In the genomic region with DNA sequence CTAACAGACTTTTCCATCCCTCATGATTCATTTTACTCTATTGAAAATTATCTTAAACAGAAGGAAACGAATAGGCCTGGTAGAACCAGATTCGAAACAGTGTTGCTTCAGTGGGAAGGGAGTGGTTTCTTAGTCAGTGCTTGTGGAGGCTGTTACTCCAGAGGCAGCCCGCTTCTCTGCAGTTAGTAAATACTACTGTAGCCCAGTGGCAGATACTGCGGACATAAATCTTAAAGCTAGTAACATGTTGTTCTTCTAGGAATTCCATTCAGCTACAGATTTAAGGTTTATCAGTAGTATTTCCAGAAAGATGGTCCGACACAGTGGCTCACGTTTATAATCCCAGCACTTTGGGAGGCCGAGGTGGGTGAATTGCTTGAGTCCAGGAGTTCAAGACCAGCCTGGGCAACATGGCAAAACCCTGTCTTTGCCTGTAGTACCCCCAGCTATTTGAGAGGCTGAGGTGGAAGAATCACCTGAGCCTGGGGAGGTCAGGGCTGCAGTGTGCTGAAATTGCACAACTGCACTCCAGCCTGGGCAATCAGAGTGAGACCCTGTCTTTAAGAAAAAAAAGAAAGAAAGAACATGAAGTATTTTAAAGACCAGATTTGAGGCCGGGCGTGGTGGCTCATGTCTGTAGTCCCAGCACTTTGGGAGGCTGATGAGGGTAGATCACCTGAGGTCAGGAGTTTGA, we compare ENCODE assay signal across 1 cellular context.
TF ChIP-seq lines count a peak whose summit lies in the region.

No MANE protein-coding gene starts in this region.

TF ChIP-seq in K562, 482 proteins besides CTCF, POLR2A, EP300 and RAD21 (continued from another document and continues in another):
- TF ChIP-seq KLF6 (CRISPR knock-in tag; IDR thresholded peaks at IDR 0.05; ENCODE audit: borderline replicate concordance) = no peak
- no peak for TF ChIP-seq CEBPG (CRISPR knock-in tag; IDR thresholded peaks at IDR 0.05)
- peak in 1 of 2 experiments; percentile 62; a peak in 1 of 4 replicates for TF ChIP-seq CEBPG (tag; conservative IDR thresholded peaks at IDR 0.05 in 1 of 2, IDR thresholded peaks at IDR 0.05 in 1 of 2)
- TF ChIP-seq, protein P1, sequence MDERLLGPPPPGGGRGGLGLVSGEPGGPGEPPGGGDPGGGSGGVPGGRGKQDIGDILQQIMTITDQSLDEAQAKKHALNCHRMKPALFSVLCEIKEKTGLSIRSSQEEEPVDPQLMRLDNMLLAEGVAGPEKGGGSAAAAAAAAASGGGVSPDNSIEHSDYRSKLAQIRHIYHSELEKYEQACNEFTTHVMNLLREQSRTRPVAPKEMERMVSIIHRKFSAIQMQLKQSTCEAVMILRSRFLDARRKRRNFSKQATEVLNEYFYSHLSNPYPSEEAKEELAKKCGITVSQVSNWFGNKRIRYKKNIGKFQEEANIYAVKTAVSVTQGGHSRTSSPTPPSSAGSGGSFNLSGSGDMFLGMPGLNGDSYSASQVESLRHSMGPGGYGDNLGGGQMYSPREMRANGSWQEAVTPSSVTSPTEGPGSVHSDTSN (CRISPR knock-in tag; IDR thresholded peaks at IDR 0.05; ENCODE audit: low read depth) = no peak
- TF ChIP-seq, protein P1 (tag; conservative IDR thresholded peaks at IDR 0.05; ENCODE audit: low read depth) = peak; percentile 69
- no peak for TF ChIP-seq ZNF274 (IDR thresholded peaks at IDR 0.05; ENCODE audit: borderline replicate concordance, low read depth, low read length)
- TF ChIP-seq DPF2 (IDR thresholded peaks at IDR 0.05) = peak; percentile 34; the same call in 1 of the 2 replicates
- TF ChIP-seq, protein P2, sequence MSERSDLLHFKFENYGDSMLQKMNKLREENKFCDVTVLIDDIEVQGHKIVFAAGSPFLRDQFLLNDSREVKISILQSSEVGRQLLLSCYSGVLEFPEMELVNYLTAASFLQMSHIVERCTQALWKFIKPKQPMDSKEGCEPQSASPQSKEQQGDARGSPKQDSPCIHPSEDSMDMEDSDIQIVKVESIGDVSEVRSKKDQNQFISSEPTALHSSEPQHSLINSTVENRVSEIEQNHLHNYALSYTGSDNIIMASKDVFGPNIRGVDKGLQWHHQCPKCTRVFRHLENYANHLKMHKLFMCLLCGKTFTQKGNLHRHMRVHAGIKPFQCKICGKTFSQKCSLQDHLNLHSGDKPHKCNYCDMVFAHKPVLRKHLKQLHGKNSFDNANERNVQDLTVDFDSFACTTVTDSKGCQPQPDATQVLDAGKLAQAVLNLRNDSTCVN (CRISPR knock-in tag; IDR thresholded peaks at IDR 0.05) = no peak
- peak; percentile 39 to 61; a peak in 1 of 4 replicates for TF ChIP-seq FOXK2 (conservative IDR thresholded peaks at IDR 0.05 in 1 of 2, IDR thresholded peaks at IDR 0.05 in 1 of 2; ENCODE audit: low read depth in 2 of 2)
- no peak for TF ChIP-seq THRAP3 (IDR thresholded peaks at IDR 0.05; ENCODE audit: borderline replicate concordance)
- peak; percentile 56 for TF ChIP-seq CEBPB (tag; IDR thresholded peaks at IDR 0.05)
- no peak for TF ChIP-seq ESRRA (IDR thresholded peaks at IDR 0.05; ENCODE audit: borderline replicate concordance, low read depth)
- TF ChIP-seq HIVEP1 (CRISPR knock-in tag; IDR thresholded peaks at IDR 0.05) = no peak
- TF ChIP-seq CXXC5 (CRISPR knock-in tag; IDR thresholded peaks at IDR 0.05) = peak; percentile 34; the same call in 1 of the 2 replicates
- 0 out of 4 replicates have a peak, but pooled peaks of 1 of the 2 experiments have one; percentile 29 for TF ChIP-seq MAZ (CRISPR knock-in tag; conservative IDR thresholded peaks at IDR 0.05 in 1 of 2, IDR thresholded peaks at IDR 0.05 in 1 of 2)
- peak; percentile 81; the same call in 1 of the 2 replicates for TF ChIP-seq ZNF766 (CRISPR knock-in tag; conservative IDR thresholded peaks at IDR 0.05)
- peak; percentile 55; the same call in 1 of the 2 replicates for TF ChIP-seq HDAC2 (IDR thresholded peaks at IDR 0.05)
- no peak for TF ChIP-seq ZNF431 (CRISPR knock-in tag; IDR thresholded peaks at IDR 0.05)
- no peak for TF ChIP-seq SP2 (IDR thresholded peaks at IDR 0.05; ENCODE audit: extremely low read depth, low read depth, low read length, poor library complexity, severe bottlenecking)
- no peak for TF ChIP-seq YBX1 (IDR thresholded peaks at IDR 0.05)
- TF ChIP-seq FOSL1 (tag; conservative IDR thresholded peaks at IDR 0.05) = peak; percentile 60
- no peak for TF ChIP-seq MTA2 (IDR thresholded peaks at IDR 0.05; ENCODE audit: low read depth)
- TF ChIP-seq CBFA2T2 (conservative IDR thresholded peaks at IDR 0.05) = peak; percentile 49
- TF ChIP-seq NBN (IDR thresholded peaks at IDR 0.05; ENCODE audit: low read depth) = 0 out of 2 replicates have a peak, but pooled peaks have one; percentile 21
- no peak for TF ChIP-seq LEF1 (IDR thresholded peaks at IDR 0.05)
- TF ChIP-seq ZNF239 (CRISPR knock-in tag; IDR thresholded peaks at IDR 0.05) = no peak
- TF ChIP-seq SMARCA4 (IDR thresholded peaks at IDR 0.05) = 0 out of 2 replicates have a peak, but pooled peaks have one; percentile 38
- TF ChIP-seq, protein P3, sequence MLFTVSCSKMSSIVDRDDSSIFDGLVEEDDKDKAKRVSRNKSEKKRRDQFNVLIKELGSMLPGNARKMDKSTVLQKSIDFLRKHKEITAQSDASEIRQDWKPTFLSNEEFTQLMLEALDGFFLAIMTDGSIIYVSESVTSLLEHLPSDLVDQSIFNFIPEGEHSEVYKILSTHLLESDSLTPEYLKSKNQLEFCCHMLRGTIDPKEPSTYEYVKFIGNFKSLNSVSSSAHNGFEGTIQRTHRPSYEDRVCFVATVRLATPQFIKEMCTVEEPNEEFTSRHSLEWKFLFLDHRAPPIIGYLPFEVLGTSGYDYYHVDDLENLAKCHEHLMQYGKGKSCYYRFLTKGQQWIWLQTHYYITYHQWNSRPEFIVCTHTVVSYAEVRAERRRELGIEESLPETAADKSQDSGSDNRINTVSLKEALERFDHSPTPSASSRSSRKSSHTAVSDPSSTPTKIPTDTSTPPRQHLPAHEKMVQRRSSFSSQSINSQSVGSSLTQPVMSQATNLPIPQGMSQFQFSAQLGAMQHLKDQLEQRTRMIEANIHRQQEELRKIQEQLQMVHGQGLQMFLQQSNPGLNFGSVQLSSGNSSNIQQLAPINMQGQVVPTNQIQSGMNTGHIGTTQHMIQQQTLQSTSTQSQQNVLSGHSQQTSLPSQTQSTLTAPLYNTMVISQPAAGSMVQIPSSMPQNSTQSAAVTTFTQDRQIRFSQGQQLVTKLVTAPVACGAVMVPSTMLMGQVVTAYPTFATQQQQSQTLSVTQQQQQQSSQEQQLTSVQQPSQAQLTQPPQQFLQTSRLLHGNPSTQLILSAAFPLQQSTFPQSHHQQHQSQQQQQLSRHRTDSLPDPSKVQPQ (CRISPR knock-in tag; IDR thresholded peaks at IDR 0.05; ENCODE audit: borderline replicate concordance) = no peak
- no peak for TF ChIP-seq BACH1 (tag; IDR thresholded peaks at IDR 0.05)
- TF ChIP-seq MEIS2 (IDR thresholded peaks at IDR 0.05; ENCODE audit: partially characterized antibody) = peak; percentile 93
- no peak for TF ChIP-seq SLC30A9 (CRISPR knock-in tag; IDR thresholded peaks at IDR 0.05)
- TF ChIP-seq, protein P4, sequence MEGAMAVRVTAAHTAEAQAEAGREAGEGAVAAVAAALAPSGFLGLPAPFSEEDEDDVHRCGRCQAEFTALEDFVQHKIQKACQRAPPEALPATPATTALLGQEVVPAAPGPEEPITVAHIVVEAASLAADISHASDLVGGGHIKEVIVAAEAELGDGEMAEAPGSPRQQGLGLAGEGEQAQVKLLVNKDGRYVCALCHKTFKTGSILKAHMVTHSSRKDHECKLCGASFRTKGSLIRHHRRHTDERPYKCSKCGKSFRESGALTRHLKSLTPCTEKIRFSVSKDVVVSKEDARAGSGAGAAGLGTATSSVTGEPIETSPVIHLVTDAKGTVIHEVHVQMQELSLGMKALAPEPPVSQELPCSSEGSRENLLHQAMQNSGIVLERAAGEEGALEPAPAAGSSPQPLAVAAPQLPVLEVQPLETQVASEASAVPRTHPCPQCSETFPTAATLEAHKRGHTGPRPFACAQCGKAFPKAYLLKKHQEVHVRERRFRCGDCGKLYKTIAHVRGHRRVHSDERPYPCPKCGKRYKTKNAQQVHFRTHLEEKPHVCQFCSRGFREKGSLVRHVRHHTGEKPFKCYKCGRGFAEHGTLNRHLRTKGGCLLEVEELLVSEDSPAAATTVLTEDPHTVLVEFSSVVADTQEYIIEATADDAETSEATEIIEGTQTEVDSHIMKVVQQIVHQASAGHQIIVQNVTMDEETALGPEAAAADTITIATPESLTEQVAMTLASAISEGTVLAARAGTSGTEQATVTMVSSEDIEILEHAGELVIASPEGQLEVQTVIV (CRISPR knock-in tag; IDR thresholded peaks at IDR 0.05; ENCODE audit: borderline replicate concordance) = no peak
- peak; percentile 64; the same call in 1 of the 2 replicates for TF ChIP-seq ARID1B (IDR thresholded peaks at IDR 0.05)
- TF ChIP-seq ZNF696 (CRISPR knock-in tag; conservative IDR thresholded peaks at IDR 0.05) = no peak
- TF ChIP-seq ZNF197 (CRISPR knock-in tag; IDR thresholded peaks at IDR 0.05; ENCODE audit: low read depth) = peak; percentile 65; the same call in 1 of the 2 replicates
- TF ChIP-seq ZZZ3 (IDR thresholded peaks at IDR 0.05) = no peak
- TF ChIP-seq, protein P5, sequence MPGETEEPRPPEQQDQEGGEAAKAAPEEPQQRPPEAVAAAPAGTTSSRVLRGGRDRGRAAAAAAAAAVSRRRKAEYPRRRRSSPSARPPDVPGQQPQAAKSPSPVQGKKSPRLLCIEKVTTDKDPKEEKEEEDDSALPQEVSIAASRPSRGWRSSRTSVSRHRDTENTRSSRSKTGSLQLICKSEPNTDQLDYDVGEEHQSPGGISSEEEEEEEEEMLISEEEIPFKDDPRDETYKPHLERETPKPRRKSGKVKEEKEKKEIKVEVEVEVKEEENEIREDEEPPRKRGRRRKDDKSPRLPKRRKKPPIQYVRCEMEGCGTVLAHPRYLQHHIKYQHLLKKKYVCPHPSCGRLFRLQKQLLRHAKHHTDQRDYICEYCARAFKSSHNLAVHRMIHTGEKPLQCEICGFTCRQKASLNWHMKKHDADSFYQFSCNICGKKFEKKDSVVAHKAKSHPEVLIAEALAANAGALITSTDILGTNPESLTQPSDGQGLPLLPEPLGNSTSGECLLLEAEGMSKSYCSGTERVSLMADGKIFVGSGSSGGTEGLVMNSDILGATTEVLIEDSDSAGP (CRISPR knock-in tag; IDR thresholded peaks at IDR 0.05) = no peak
- TF ChIP-seq TEAD4 (IDR thresholded peaks at IDR 0.05; ENCODE audit: low read length) = peak; percentile 61; the same call in 1 of the 2 replicates
- TF ChIP-seq TEAD4 (CRISPR knock-in tag; IDR thresholded peaks at IDR 0.05; ENCODE audit: borderline replicate concordance) = no peak
- TF ChIP-seq SIX5 (IDR thresholded peaks at IDR 0.05; ENCODE audit: borderline replicate concordance in 1 of 2, insufficient read depth in 1 of 2, low read depth in 1 of 2, low read length in 2 of 2) = no peak
- no peak for TF ChIP-seq HSF4 (CRISPR knock-in tag; IDR thresholded peaks at IDR 0.05; ENCODE audit: borderline replicate concordance)
- TF ChIP-seq ZNF707 (CRISPR knock-in tag; conservative IDR thresholded peaks at IDR 0.05) = no peak
- peak in 1 of 2 experiments; percentile 65; a peak in 2 of 4 replicates for TF ChIP-seq HDAC1 (IDR thresholded peaks at IDR 0.05)
- TF ChIP-seq GTF2A2 (tag; IDR thresholded peaks at IDR 0.05) = no peak
- TF ChIP-seq NRF1 (conservative IDR thresholded peaks at IDR 0.05 in 1 of 2, IDR thresholded peaks at IDR 0.05 in 1 of 2) = peak in 1 of 2 experiments; percentile 9; a peak in 1 of 4 replicates
- no peak for TF ChIP-seq ZC3H8 (IDR thresholded peaks at IDR 0.05)
- no peak for TF ChIP-seq NUFIP1 (IDR thresholded peaks at IDR 0.05; ENCODE audit: partially characterized antibody)
- no peak for TF ChIP-seq EWSR1 (IDR thresholded peaks at IDR 0.05; ENCODE audit: borderline replicate concordance, low read depth, partially characterized antibody)
- TF ChIP-seq ZBTB7A (IDR thresholded peaks at IDR 0.05; ENCODE audit: borderline replicate concordance, control insufficient read depth, low read depth, low read length) = no peak
- TF ChIP-seq, protein P6, sequence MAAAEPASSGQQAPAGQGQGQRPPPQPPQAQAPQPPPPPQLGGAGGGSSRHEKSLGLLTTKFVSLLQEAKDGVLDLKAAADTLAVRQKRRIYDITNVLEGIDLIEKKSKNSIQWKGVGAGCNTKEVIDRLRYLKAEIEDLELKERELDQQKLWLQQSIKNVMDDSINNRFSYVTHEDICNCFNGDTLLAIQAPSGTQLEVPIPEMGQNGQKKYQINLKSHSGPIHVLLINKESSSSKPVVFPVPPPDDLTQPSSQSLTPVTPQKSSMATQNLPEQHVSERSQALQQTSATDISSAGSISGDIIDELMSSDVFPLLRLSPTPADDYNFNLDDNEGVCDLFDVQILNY (CRISPR knock-in tag; IDR thresholded peaks at IDR 0.05) = no peak
- TF ChIP-seq SNIP1 (IDR thresholded peaks at IDR 0.05; ENCODE audit: low read depth) = no peak
- no peak for TF ChIP-seq ZNF3 (CRISPR knock-in tag; IDR thresholded peaks at IDR 0.05)
- TF ChIP-seq RBM22 (IDR thresholded peaks at IDR 0.05; ENCODE audit: low read depth, low read length, poor library complexity, severe bottlenecking) = no peak
- TF ChIP-seq ZNF644 (tag; IDR thresholded peaks at IDR 0.05; ENCODE audit: low read depth) = no peak
